ENCODE assay signal across 12 cellular contexts in the genomic region with DNA sequence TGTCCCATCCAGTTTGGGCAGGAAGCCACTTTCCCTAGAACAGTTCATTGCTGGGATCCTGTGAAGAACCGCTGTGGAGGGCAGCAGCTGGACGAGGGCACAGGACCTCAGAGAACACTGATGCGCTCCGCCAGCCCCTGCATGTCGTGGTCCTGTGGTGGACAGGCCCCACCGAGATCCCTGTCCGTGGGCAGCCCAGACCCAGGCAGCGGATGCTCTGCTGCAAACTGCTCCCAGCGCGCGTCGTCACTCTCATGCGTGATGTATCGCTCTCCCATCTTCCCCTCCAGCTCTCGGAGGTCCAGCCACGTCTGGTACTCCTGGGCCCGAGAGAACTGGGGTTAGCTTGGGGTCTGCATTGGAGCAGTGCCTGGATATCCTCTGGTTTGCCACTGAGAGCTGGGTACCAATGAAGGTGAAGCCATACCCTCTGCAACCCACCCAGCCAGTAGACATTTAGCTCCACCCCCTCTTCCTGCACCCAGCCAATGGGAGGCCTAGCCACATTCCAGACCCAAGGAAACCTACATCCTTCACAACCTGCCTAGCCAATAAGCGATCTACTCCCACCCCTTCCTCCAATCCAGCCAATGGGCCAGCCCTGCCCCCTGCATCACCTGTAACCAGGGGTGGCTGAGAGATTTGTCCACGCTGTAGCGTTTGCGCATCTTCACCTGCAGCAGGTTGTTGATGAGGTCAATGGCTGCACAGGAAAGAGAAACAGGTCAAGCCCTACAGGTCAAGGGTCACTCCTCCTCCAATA. TPM values are rescaled to one million over a fixed set of nuclear protein-coding genes. Genes with fewer than 3 reads are reported as not detected.
A peak's percentile ranks its signal among the peaks of the same experiment; 100 is the strongest.
DNase-seq lines count a peak whose midpoint lies in the region; ATAC-seq, FAIRE-seq and TF ChIP-seq lines count a peak whose summit lies in the region.
"Had no signal": no experiment of that assay in that cellular context is flagged by ENCODE, and none has a peak within 500 bp of the region (broad histone marks: within the 10 kb centered on the region; RNA-seq: fewer than 3 reads in every experiment).

No MANE protein-coding gene starts in this region.

- no peak overlapping the region for H3K4me3 ChIP-seq in left lung

- no peak for FAIRE-seq in D721Med (lab: Jason Lieb, UNC)
- FAIRE-seq: keratinocyte had no signal

- peaks cover 0 to 74% of the 10 kb centered on the region in 2 donors for H3K36me3 ChIP-seq in left lung

- ATAC-seq in left lung: peak; percentile 46
- ATAC-seq in HG02884 (IDR thresholded peaks at IDR 0.05; ENCODE audit: unreplicated experiment): no peak
- ATAC-seq: activated CD4-positive, CD25-positive, alpha-beta regulatory T cell treated with anti-CD3 and anti-CD28 coated beads, Interleukin-2, amount 50 U/mL, for 24 hours had no signal

- H3K27me3 ChIP-seq in left lung: no peaks in the 10 kb centered on the region

- DNase-seq in DMS 273 treated with DMSO at 0.1 percent for 48 hours (lab: John Stamatoyannopoulos, UW) (peak; percentile 48), HT1080 (ENCODE audit: low read depth) (peak; percentile 27), amniotic epithelial cell (ENCODE audit: low read depth) (peak; percentile 52), left lung (no peak), mucosa of gallbladder (ENCODE audit: low spot score) (no peak), D721Med (ENCODE audit: insufficient read length, low spot score) (no peak)
- DNase-seq: activated naive CD4-positive, alpha-beta T cell treated with anti-CD3 and anti-CD28 coated beads, Interleukin-2, amount 10 ng/mL, durations not matched to agents 7 days and 5 days; effector memory CD4-positive, alpha-beta T cell had no signal

- TF ChIP-seq CTCF in left lung (IDR thresholded peaks at IDR 0.05) (no peak), D721Med (IDR thresholded peaks at IDR 0.05; ENCODE audit: insufficient read depth, missing control alignments) (no peak)

- intact Hi-C loops in left lung (cut with DNase I): no loop called here

- H3K27ac ChIP-seq in left lung: no peak overlapping the region
- H3K27ac ChIP-seq: KMS-11 had no signal

- H3K9me3 ChIP-seq in left lung: no peaks in the 10 kb centered on the region

- H3K4me1 ChIP-seq in left lung: no peaks in the 10 kb centered on the region

RNA-seq across cellular contexts. Expression of gene DACT3, which starts 13.6 kb away (rescaled TPM):
- total RNA-seq in HT1080 (2014; rRNA removed; shearing (Covaris generic)): 0.60 and 1.1 TPM in 2 replicates
- polyA plus RNA-seq in HT1080 (2015; cell fraction: cytosol; rRNA removed): 0.69 and 1.1 TPM in 2 replicates
- polyA plus RNA-seq in HT1080 (2015; cell fraction: nucleus; rRNA removed): 0.64 and 0.73 TPM in 2 replicates
- 10 to 100 TPM in 1 of 2 donors, 1 to 10 TPM in 1; 6.6 to 15.0 TPM for total RNA-seq in left lung
- total RNA-seq in mucosa of gallbladder: 31.0 TPM

RNA-seq across cellular contexts. Expression of gene GNG8, which starts 38.6 kb away (rescaled TPM):
- not detected in 2 replicates for total RNA-seq in HT1080 (2014; rRNA removed; shearing (Covaris generic))
- not detected in 2 replicates for polyA plus RNA-seq in HT1080 (2015; cell fraction: cytosol; rRNA removed)
- not detected in 2 replicates for polyA plus RNA-seq in HT1080 (2015; cell fraction: nucleus; rRNA removed)
- total RNA-seq in left lung (not detected), mucosa of gallbladder (not detected)
- polyA plus RNA-seq: keratinocyte had no signal

RNA-seq across cellular contexts. Expression of gene PRKD2, which starts 42.3 kb away (rescaled TPM):
- total RNA-seq in HT1080 (2014; rRNA removed; shearing (Covaris generic)): 13.3 and 19.1 TPM in 2 replicates
- polyA plus RNA-seq in HT1080 (2015; cell fraction: cytosol; rRNA removed): 23.0 and 29.0 TPM in 2 replicates
- polyA plus RNA-seq in HT1080 (2015; cell fraction: nucleus; rRNA removed): 32.5 and 33.3 TPM in 2 replicates
- total RNA-seq in left lung (10 to 100 TPM; 37.8 to 48.5 TPM), mucosa of gallbladder (61.5 TPM)

RNA-seq across cellular contexts. Expression of gene PTGIR, which starts 49.7 kb away (rescaled TPM):
- total RNA-seq in HT1080 (2014; rRNA removed; shearing (Covaris generic)): 1.7 and 1.8 TPM in 2 replicates
- polyA plus RNA-seq in HT1080 (2015; cell fraction: cytosol; rRNA removed): 1.8 and 1.9 TPM in 2 replicates
- polyA plus RNA-seq in HT1080 (2015; cell fraction: nucleus; rRNA removed): 5.1 and 7.7 TPM in 2 replicates
- total RNA-seq in left lung: 10 to 100 TPM in 1 of 2 donors, 1 to 10 TPM in 1; 9.8 to 12.1 TPM
- total RNA-seq in mucosa of gallbladder: 1.7 TPM
- polyA plus RNA-seq: keratinocyte had no signal

Comparison
In these comparisons a context has a peak if more than half of its experiments do, and no peak if none do; other contexts are left out.
1. DNase-seq: peak in DMS 273 treated with DMSO at 0.1 percent for 48 hours (single experiment), HT1080 (single experiment) and amniotic epithelial cell (single experiment); none in left lung (0 of 2), mucosa of gallbladder (single experiment) and D721Med (single experiment).